In the genomic region with DNA sequence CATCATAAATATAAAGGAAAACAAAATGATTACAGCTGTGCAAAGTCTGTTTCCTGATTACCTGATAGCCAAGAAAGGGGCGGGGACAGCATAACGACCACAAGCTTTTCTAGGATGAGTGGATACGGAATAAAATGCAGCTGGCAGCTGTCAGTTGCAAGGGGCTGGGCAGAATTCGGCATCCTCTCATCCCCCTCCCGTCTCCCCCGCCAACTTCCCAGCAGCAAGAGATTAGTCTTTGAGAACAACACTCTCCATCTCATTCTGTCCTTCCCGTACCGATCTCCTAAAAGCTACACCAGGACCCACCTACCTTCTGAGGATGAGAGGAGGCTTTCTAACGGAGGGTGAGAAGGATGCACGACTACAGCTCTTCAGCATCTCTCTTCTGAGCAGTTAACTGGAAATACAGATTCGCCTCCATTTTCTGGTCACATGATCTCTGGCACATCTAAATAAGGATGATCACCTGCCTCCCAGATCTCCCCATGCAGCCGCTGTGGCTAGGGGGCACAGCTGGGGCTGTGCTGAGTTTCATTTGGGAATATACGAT, we compare ENCODE assay signal across 8 cellular contexts.
DNase-seq lines count a peak whose midpoint lies in the region; ATAC-seq and TF ChIP-seq lines count a peak whose summit lies in the region.

No MANE protein-coding gene starts in this region.

- H3K4me3 ChIP-seq in DOHH2 (ENCODE audit: low read length) (peak overlapping the region; percentile 56), gastrocnemius medialis (no peak overlapping the region)

- no peaks in the 10 kb centered on the region for H3K9me3 ChIP-seq in DOHH2 (ENCODE audit: control insufficient read depth, insufficient read depth, low read length)
- no peaks in the 10 kb centered on the region for H3K9me3 ChIP-seq in gastrocnemius medialis

- no peak for TF ChIP-seq CTCF in DOHH2 (IDR thresholded peaks at IDR 0.05; ENCODE audit: low read depth, low read length, poor library complexity, severe bottlenecking)
- no peak for TF ChIP-seq CTCF in natural killer cell (IDR thresholded peaks at IDR 0.05)
- TF ChIP-seq CTCF in gastrocnemius medialis (IDR thresholded peaks at IDR 0.05 in 4 of 5, conservative IDR thresholded peaks at IDR 0.05 in 1 of 5), result no peak

- peaks cover 27 to 30% of the 10 kb centered on the region in 2 donors for H3K4me1 Mint-ChIP-seq in natural killer cell

- H3K27ac ChIP-seq in DOHH2 (ENCODE audit: low read depth, low read length) (no peak overlapping the region), gastrocnemius medialis (no peak overlapping the region)

- H4K20me1 ChIP-seq in DOHH2 (ENCODE audit: control insufficient read depth, insufficient read depth, low read depth, low read length), result no peaks in the 10 kb centered on the region

- H3K4me1 ChIP-seq in DOHH2 (ENCODE audit: control insufficient read depth, low read length) (peaks cover 8% of the 10 kb centered on the region), gastrocnemius medialis (no peaks in the 10 kb centered on the region)

- H3K4me2 ChIP-seq in DOHH2 (ENCODE audit: low read length), result peak overlapping the region; percentile 55

- H3K79me2 ChIP-seq in DOHH2 (ENCODE audit: control insufficient read depth, low read length), result no peaks in the 10 kb centered on the region

- peak overlapping the region in 1 of 2 donors; percentile 77 for H3K27ac Mint-ChIP-seq in natural killer cell

- DNase-seq in NCI-H2196 treated with DMSO at 0.1 percent for 48 hours (lab: John Stamatoyannopoulos, UW; ENCODE audit: unreplicated experiment), result peak; percentile 48
- peak; percentile 73 for DNase-seq in cerebellum (ENCODE audit: low spot score)
- no peak for DNase-seq in natural killer cell
- DNase-seq in CD1c-positive myeloid dendritic cell (ENCODE audit: extremely low spot score), result no peak
- DNase-seq in gastrocnemius medialis, result no peak
- DNase-seq in NCI-H226, result no peak

- in situ Hi-C loops in gastrocnemius medialis (cut with MboI; ENCODE audit: low sequenced_read_pairs in 4 of 4), result loop anchor here in 1 of 4 donors (10.0 kb wide), 1 partner anchor 57 kb away; no protein-coding TSS in a partner anchor

- H3K27me3 ChIP-seq in DOHH2 (ENCODE audit: control insufficient read depth, low read length), result peaks cover 50% of the 10 kb centered on the region
- peaks cover 5 to 18% (median 6%) of the 10 kb centered on the region in 3 donors for H3K27me3 ChIP-seq in gastrocnemius medialis

- H3F3A ChIP-seq in DOHH2 (ENCODE audit: control insufficient read depth, insufficient read depth), result no peaks in the 10 kb centered on the region

- no peak for TF ChIP-seq POLR2A in gastrocnemius medialis (IDR thresholded peaks at IDR 0.05)

- H3K4me3 Mint-ChIP-seq in natural killer cell, result peak overlapping the region; percentile 61

- ATAC-seq in natural killer cell, result no peak
- ATAC-seq in gastrocnemius medialis, result no peak
- no peak for ATAC-seq in GM18868 (IDR thresholded peaks at IDR 0.05; ENCODE audit: unreplicated experiment)

- peaks cover 12 to 36% of the 10 kb centered on the region in 2 donors for H3K27me3 Mint-ChIP-seq in natural killer cell (ENCODE audit: low read depth in 2 of 2)

- no peaks in the 10 kb centered on the region for H3K9me3 Mint-ChIP-seq in natural killer cell

- intact Hi-C loops in natural killer cell (cut with micrococcal nuclease) (no loop called here), gastrocnemius medialis (cut with DNase I; ENCODE audit: low total_unique reads) (no loop called here)

- H3K36me3 ChIP-seq in DOHH2 (ENCODE audit: control insufficient read depth, low read length) (no peaks in the 10 kb centered on the region), gastrocnemius medialis (no peaks in the 10 kb centered on the region)

- no peaks in the 10 kb centered on the region for H3K36me3 Mint-ChIP-seq in natural killer cell

- H3K9me2 ChIP-seq in DOHH2 (replicated peaks; ENCODE audit: control insufficient read depth, low read length), result no peaks in the 10 kb centered on the region

Comparison
In these comparisons a context has a peak if more than half of its experiments do, and no peak if none do; other contexts are left out.
1. DNase-seq: peak in NCI-H2196 treated with DMSO at 0.1 percent for 48 hours (single experiment) and cerebellum (single experiment); none in natural killer cell (single experiment), CD1c-positive myeloid dendritic cell (single experiment), gastrocnemius medialis (0 of 2) and NCI-H226 (single experiment).